ENCODE assay signal across 20 cellular contexts in the genomic region with DNA sequence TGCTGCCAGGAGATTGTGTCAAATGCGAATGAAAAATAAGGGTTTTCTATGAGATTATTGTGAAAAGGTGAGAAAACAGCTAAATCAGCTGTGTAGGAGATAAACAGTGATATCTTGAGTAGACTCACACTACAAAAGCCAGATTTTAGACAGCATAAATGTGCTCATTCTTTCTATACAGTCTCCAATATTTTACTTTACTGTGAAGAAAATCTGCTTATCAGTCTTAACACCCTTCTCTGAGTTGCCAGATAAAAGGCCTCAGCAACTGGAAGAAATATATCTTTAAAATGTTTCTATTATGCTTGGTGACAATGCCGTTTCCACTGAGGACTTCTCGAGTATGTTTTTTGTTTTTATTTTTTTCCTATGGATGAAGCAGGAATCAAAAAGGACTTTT. TPM values are rescaled to one million over a fixed set of nuclear protein-coding genes. Genes with fewer than 3 reads are reported as not detected.
"Had no signal": no experiment of that assay in that cellular context is flagged by ENCODE, and none has a peak within 500 bp of the region (broad histone marks: within the 10 kb centered on the region; RNA-seq: fewer than 3 reads in every experiment).

No MANE protein-coding gene starts in this region.

- H3K27me3 ChIP-seq: MG63 had no signal

- DNase-seq: Karpas-422, KG1, NCI-H1092, NCI-H1436 treated with DMSO at 0.1 percent for 48 hours, NCI-H1694, NCI-H187 treated with DMSO at 0.1 percent for 48 hours, NCI-H2029 treated with DMSO at 0.1 percent for 48 hours, NCI-H2227 treated with DMSO at 0.1 percent for 48 hours, NCI-H524 treated with DMSO at 0.1 percent for 48 hours, NCI-H774, SHP77, SK-N-SH, T-helper 1 cell had no signal

- H3K36me3 ChIP-seq: MG63 had no signal

- H3K9ac ChIP-seq: SK-N-SH had no signal

- ATAC-seq: Panc1, PC-3 had no signal

- H3K4me2 ChIP-seq: SK-N-SH had no signal

- H3K4me3 ChIP-seq: MG63 had no signal

- H3K9me3 ChIP-seq: MG63, SK-N-SH had no signal

- H3K27ac ChIP-seq: RWPE1 had no signal

RNA-seq across cellular contexts. Expression of a gene that starts 47.0 kb away (rescaled TPM):
- total RNA-seq: HT1080, NCI-H460, PC-3, SK-MEL-5 had no signal
- polyA plus RNA-seq: SK-N-SH had no signal
